Comparison of ENCODE assay signal across 16 cellular contexts in the genomic region with DNA sequence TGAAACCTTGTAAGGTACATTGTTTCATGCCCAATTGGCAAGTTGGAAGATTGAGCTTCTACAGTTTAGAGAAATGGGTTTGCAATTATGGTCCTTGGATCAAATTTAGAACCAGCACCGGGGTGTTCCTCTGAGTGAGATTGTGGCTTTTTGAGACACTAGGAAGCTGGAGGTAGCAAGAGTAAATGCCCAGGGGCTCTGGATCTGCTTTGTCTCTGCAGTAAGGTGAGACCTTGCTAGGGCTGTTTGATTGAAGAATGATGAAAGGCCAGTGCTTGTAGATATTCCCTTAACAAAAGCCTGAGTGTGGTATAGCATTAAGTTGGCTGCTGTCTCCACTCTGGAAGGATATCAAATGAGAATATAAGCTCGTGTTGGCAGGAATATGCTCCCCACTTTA.
"Had no signal": no experiment of that assay in that cellular context is flagged by ENCODE, and none has a peak within 500 bp of the region (broad histone marks: within the 10 kb centered on the region; RNA-seq: fewer than 3 reads in every experiment).

No MANE protein-coding gene starts in this region.

- H3K9me3 ChIP-seq: prostate gland, suprapubic skin, upper lobe of left lung had no signal

- H3K27ac ChIP-seq: cardiac muscle cell, dorsolateral prefrontal cortex, suprapubic skin had no signal

- H3K4me3 ChIP-seq: cardiac muscle cell, dorsolateral prefrontal cortex, prostate gland, skin epidermis, suprapubic skin, upper lobe of left lung had no signal

- H3K36me3 ChIP-seq: cardiac muscle cell, prostate gland, suprapubic skin, upper lobe of left lung had no signal

- ATAC-seq: activated CD4-positive, CD25-positive, alpha-beta regulatory T cell treated with anti-CD3 and anti-CD28 coated beads, Interleukin-2, amount 50 U/mL, for 24 hours; left lobe of liver; naive thymus-derived CD8-positive, alpha-beta T cell; right cardiac atrium; stimulated activated naive CD8-positive, alpha-beta T cell treated with anti-CD3 and anti-CD28 coated beads, Interleukin-15, Interleukin-2, amounts not matched to agents 100 U/mL and 50 U/mL, for 24 hours had no signal

- H3K27me3 ChIP-seq: cardiac muscle cell, dorsolateral prefrontal cortex, suprapubic skin, upper lobe of left lung had no signal

- DNase-seq: activated CD4-positive, alpha-beta T cell treated with anti-CD3 and anti-CD28 coated beads, Interleukin-2, amount 50 U/mL, for 1 hour; activated naive CD4-positive, alpha-beta T cell treated with anti-CD3 and anti-CD28 coated beads, Interleukin-2, amount 50 U/mL, for 16 hours; dorsolateral prefrontal cortex; mammary epithelial cell; naive thymus-derived CD8-positive, alpha-beta T cell; right cardiac atrium; stimulated activated CD4-positive, alpha-beta T cell treated with anti-CD3 and anti-CD28 coated beads, Interleukin-4, amount 100 ng/mL, for 4 hours; stimulated activated CD8-positive, alpha-beta memory T cell treated with anti-CD3 and anti-CD28 coated beads, Interleukin-4, amount 100 ng/mL, for 48 hours; stimulated activated naive CD8-positive, alpha-beta T cell treated with anti-CD3 and anti-CD28 coated beads, Interleukin-15, Interleukin-2, amounts not matched to agents 100 U/mL and 50 U/mL, for 24 hours; upper lobe of left lung had no signal
